ENCODE assay signal across 9 cellular contexts in the genomic region with DNA sequence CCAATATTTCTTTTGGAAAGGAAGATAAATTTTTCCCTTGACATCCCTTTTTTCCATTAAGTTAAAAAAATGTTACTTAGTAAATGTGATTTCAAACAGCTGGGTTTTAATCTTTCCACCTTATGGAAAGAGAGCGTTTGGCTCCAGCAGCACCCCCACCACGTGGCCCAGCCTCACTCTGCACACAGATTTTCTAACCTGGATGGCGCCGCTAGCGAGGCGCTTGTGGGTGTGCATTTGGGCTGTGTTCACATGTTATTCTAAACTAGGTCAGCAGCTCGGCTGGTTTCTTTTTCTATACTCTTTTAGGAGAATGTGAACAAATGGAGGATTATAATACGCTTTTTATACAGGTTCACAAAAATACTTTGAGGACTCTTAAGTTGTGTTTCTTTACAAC.
A peak's percentile ranks its signal among the peaks of the same experiment; 100 is the strongest.
DNase-seq lines count a peak whose midpoint lies in the region; ATAC-seq, FAIRE-seq and TF ChIP-seq lines count a peak whose summit lies in the region.
"Had no signal": no experiment of that assay in that cellular context is flagged by ENCODE, and none has a peak within 500 bp of the region (broad histone marks: within the 10 kb centered on the region; RNA-seq: fewer than 3 reads in every experiment).

No MANE protein-coding gene starts in this region.

- no peak overlapping the region for H3K4me3 ChIP-seq in liver (ENCODE audit: low read depth in 1 of 3, low read length in 3 of 3)
- H3K4me3 ChIP-seq in right lobe of liver = no peak overlapping the region

- no peak for DNase-seq in right lobe of liver
- peak; percentile 42 for DNase-seq in activated T-helper 9 cell treated with anti-CD3 and anti-CD28 coated beads, Interleukin-2, amount 50 U/mL, for 16 hours (ENCODE audit: low read depth)
- DNase-seq in head of caudate nucleus = peak in 40 of 42 donors; percentile 41 to 89 (median 72)
- DNase-seq in urothelium cell line (ENCODE audit: low spot score) = no peak
- DNase-seq in ureter (ENCODE audit: low spot score) = no peak
- no peak for DNase-seq in NCI-H1417 treated with DMSO at 0.1 percent for 48 hours (lab: John Stamatoyannopoulos, UW)

- H3K9me3 ChIP-seq in liver (ENCODE audit: control insufficient read depth in 4 of 4, low read length in 3 of 4) (no peaks in the 10 kb centered on the region), right lobe of liver (no peaks in the 10 kb centered on the region)

- TF ChIP-seq RAD21 in liver (IDR thresholded peaks at IDR 0.05) = no peak

- H3K9ac ChIP-seq in liver (ENCODE audit: low read depth in 1 of 2, low read length in 2 of 2) = no peak overlapping the region

- H3K27ac ChIP-seq in liver (ENCODE audit: low read depth in 1 of 2, low read length in 2 of 2) (peak overlapping the region; percentile 66 to 76), right lobe of liver (peak overlapping the region in 1 of 3 donors; percentile 86)

- H3K4me1 ChIP-seq in liver (ENCODE audit: control insufficient read depth in 4 of 4, insufficient read depth in 4 of 4, low read length in 3 of 4) (peaks cover 9 to 37% (median 29%) of the 10 kb centered on the region in 4 donors), right lobe of liver (peaks cover 0 to 50% (median 20%) of the 10 kb centered on the region in 4 donors)

- 74% methylated on average over 8 of the region's 8 CpGs for WGBS in liver
- 43% methylated on average over 7 of the region's 8 CpGs for WGBS in right lobe of liver (ENCODE audit: insufficient coverage, low coverage, low lambda C conversion rate, missing lambda C conversion rate)

- TF ChIP-seq CTCF in liver (IDR thresholded peaks at IDR 0.05; ENCODE audit: low read depth, low read length, missing input control) (no peak), right lobe of liver (IDR thresholded peaks at IDR 0.05) (no peak)

- H3K36me3 ChIP-seq in liver (ENCODE audit: control insufficient read depth in 4 of 4, insufficient read depth in 3 of 4, low read depth in 1 of 4, low read length in 3 of 4) (no peaks in the 10 kb centered on the region), right lobe of liver (no peaks in the 10 kb centered on the region)

- peak; percentile 80 for FAIRE-seq in urothelium cell line (lab: Jason Lieb, UNC)
- FAIRE-seq: endometrium had no signal

- TF ChIP-seq POLR2A in right lobe of liver (IDR thresholded peaks at IDR 0.05) = no peak

- H3K27me3 ChIP-seq in liver (ENCODE audit: control insufficient read depth in 4 of 4, insufficient read depth in 4 of 4, low read length in 3 of 4) (no peaks in the 10 kb centered on the region), right lobe of liver (no peaks in the 10 kb centered on the region)

- ATAC-seq in right lobe of liver = no peak
- no peak for ATAC-seq in HG03571 (IDR thresholded peaks at IDR 0.05; ENCODE audit: unreplicated experiment)

- intact Hi-C loops in right lobe of liver (cut with DNase I) (no loop called here), head of caudate nucleus (cut with DNase I) (no loop called here)

TF ChIP-seq in liver, 16 proteins besides CTCF, POLR2A, EP300 and RAD21:
- TF ChIP-seq YY1 (IDR thresholded peaks at IDR 0.05) = no peak
- TF ChIP-seq RXRA (IDR thresholded peaks at IDR 0.05) = peak in 1 of 2 donors; percentile 7
- no peak for TF ChIP-seq NR2F2 (IDR thresholded peaks at IDR 0.05)

Comparison
In these comparisons a context has a peak if more than half of its experiments do, and no peak if none do; other contexts are left out.
1. DNase-seq: peak in activated T-helper 9 cell treated with anti-CD3 and anti-CD28 coated beads, Interleukin-2, amount 50 U/mL, for 16 hours (single experiment) and head of caudate nucleus (40 of 42); none in right lobe of liver (0 of 3), urothelium cell line (single experiment), ureter (single experiment) and NCI-H1417 treated with DMSO at 0.1 percent for 48 hours (single experiment).